9 cellular contexts compared by ENCODE assay signal in the genomic region with DNA sequence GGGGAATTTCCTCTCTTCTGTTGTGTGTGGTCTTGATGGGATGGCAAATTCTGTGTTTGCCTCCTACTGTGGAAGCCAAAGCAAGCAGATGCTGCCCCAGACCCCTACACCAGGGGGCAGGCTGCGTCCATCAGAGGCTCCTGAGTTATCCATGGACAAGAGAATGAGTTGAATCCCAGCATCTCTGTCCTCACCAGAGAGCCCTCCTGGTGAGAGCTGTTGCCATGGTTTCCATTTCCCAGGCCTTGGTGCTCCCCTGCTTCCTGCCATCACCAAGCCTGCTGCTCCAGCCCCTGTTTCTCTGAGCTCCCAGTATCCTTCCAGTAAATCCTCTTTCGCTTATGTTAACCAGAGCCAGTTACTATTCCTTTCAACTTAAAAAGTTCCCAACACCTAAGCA. TPM values are rescaled to one million over a fixed set of nuclear protein-coding genes. Genes with fewer than 3 reads are reported as not detected.
A peak's percentile ranks its signal among the peaks of the same experiment; 100 is the strongest.
DNase-seq lines count a peak whose midpoint lies in the region; ATAC-seq and TF ChIP-seq lines count a peak whose summit lies in the region.
"Had no signal": no experiment of that assay in that cellular context is flagged by ENCODE, and none has a peak within 500 bp of the region (broad histone marks: within the 10 kb centered on the region; RNA-seq: fewer than 3 reads in every experiment).

No MANE protein-coding gene starts in this region.

- H3K4me2 ChIP-seq in fibroblast of lung (ENCODE audit: extremely low read depth, insufficient read depth, low read length) = no peak overlapping the region

- DNase-seq in activated CD4-positive, alpha-beta T cell treated with anti-CD3 and anti-CD28 coated beads for 36 hours = peak; percentile 57
- no peak for DNase-seq in activated CD4-positive, alpha-beta T cell treated with anti-CD3 and anti-CD28 coated beads for 4 hours
- DNase-seq in MV-4-11 (lab: John Stamatoyannopoulos, UW) = peak; percentile 29
- peak; percentile 83 for DNase-seq in SK-MEL-5 (ENCODE audit: low read depth, low spot score)
- DNase-seq in fibroblast of lung (ENCODE audit: low read depth in 2 of 2) = peak; percentile 82 to 88
- peak; percentile 74 for DNase-seq in non-pigmented ciliary epithelial cell (ENCODE audit: low read depth)
- no peak for DNase-seq in mesenteric fat pad (ENCODE audit: low spot score)

- H3K4me3 ChIP-seq in fibroblast of lung (replicated peaks in 1 of 4; ENCODE audit: control extremely low read depth in 1 of 4, insufficient read depth in 1 of 4, low read depth in 3 of 4, low read length in 4 of 4) = no peak overlapping the region
- H3K4me3 ChIP-seq: BLaER1 treated with 17β-estradiol and CSF1 and Interleukin-3, amounts not matched to agents 10 nM and 100 nM had no signal

- no peaks in the 10 kb centered on the region for H3K36me3 ChIP-seq in fibroblast of lung (ENCODE audit: control insufficient read depth, insufficient read depth, low read length)
- H3K36me3 ChIP-seq: BLaER1 treated with 17β-estradiol and CSF1 and Interleukin-3, amounts not matched to agents 10 nM and 100 nM had no signal

- no peak overlapping the region for H2AFZ ChIP-seq in fibroblast of lung (ENCODE audit: low read length)

- no peaks in the 10 kb centered on the region for H3K4me1 Mint-ChIP-seq in activated CD4-positive, alpha-beta T cell treated with anti-CD3 and anti-CD28 coated beads for 36 hours

- no peaks in the 10 kb centered on the region for H3K9me3 Mint-ChIP-seq in activated CD4-positive, alpha-beta T cell treated with anti-CD3 and anti-CD28 coated beads for 36 hours (ENCODE audit: low read depth)

- H3K27me3 Mint-ChIP-seq in activated CD4-positive, alpha-beta T cell treated with anti-CD3 and anti-CD28 coated beads for 36 hours = peaks cover 14% of the 10 kb centered on the region

- no peaks in the 10 kb centered on the region for H3K79me2 ChIP-seq in fibroblast of lung (ENCODE audit: control insufficient read depth, insufficient read depth, low read length)

- peak; percentile 60 for ATAC-seq in activated CD4-positive, alpha-beta T cell treated with anti-CD3 and anti-CD28 coated beads for 36 hours
- no peak for ATAC-seq in HG02763 (IDR thresholded peaks at IDR 0.05; ENCODE audit: unreplicated experiment)

- no peaks in the 10 kb centered on the region for H4K20me1 ChIP-seq in fibroblast of lung (ENCODE audit: control insufficient read depth, extremely low read depth, insufficient read depth, low read length)
- H4K20me1 ChIP-seq: BLaER1 treated with 17β-estradiol and CSF1 and Interleukin-3, amounts not matched to agents 10 nM and 100 nM had no signal

- H3K36me3 Mint-ChIP-seq in activated CD4-positive, alpha-beta T cell treated with anti-CD3 and anti-CD28 coated beads for 36 hours (ENCODE audit: low read depth) = no peaks in the 10 kb centered on the region

- TF ChIP-seq CTCF in fibroblast of lung (conservative IDR thresholded peaks at IDR 0.05 in 1 of 2, IDR thresholded peaks at IDR 0.05 in 1 of 2; ENCODE audit: low read depth in 1 of 2, low read length in 2 of 2) = peak; percentile 98 to 99

- in situ Hi-C loops in SK-MEL-5 (cut with HindIII; ENCODE audit: low pct_unique_long_range_greater_than_20kb, low sequenced_read_pairs) = no loop called here

- CTCF ChIA-PET in activated CD4-positive, alpha-beta T cell treated with anti-CD3 and anti-CD28 coated beads for 36 hours (lab: Charles Lee) = interaction anchor here (0.6 to 0.9 kb wide), 3 partner anchors 18 to 145 kb away, joined by 3 to 4 read pairs (median 3); no protein-coding TSS in a partner anchor

- no peak overlapping the region for H3K4me3 Mint-ChIP-seq in activated CD4-positive, alpha-beta T cell treated with anti-CD3 and anti-CD28 coated beads for 36 hours

- H3K9ac ChIP-seq in fibroblast of lung (ENCODE audit: insufficient read depth, low read length) = no peak overlapping the region
- H3K9ac ChIP-seq: BLaER1 treated with 17β-estradiol and CSF1 and Interleukin-3, amounts not matched to agents 10 nM and 100 nM had no signal

- no peak overlapping the region for H3K27ac Mint-ChIP-seq in activated CD4-positive, alpha-beta T cell treated with anti-CD3 and anti-CD28 coated beads for 36 hours

- H3K27me3 ChIP-seq in fibroblast of lung (ENCODE audit: control insufficient read depth, insufficient read depth, low read length) = no peaks in the 10 kb centered on the region
- H3K27me3 ChIP-seq: BLaER1 treated with 17β-estradiol and CSF1 and Interleukin-3, amounts not matched to agents 10 nM and 100 nM had no signal

- POLR2A ChIA-PET in activated CD4-positive, alpha-beta T cell treated with anti-CD3 and anti-CD28 coated beads for 36 hours (lab: Charles Lee) = no interaction called here

- no peak overlapping the region for H3K27ac ChIP-seq in fibroblast of lung (ENCODE audit: insufficient read depth, low read length)
- H3K27ac ChIP-seq: BLaER1 treated with 17β-estradiol and CSF1 and Interleukin-3, amounts not matched to agents 10 nM and 100 nM had no signal

- H3K9me3 ChIP-seq in fibroblast of lung (ENCODE audit: control insufficient read depth, insufficient read depth, low read depth, low read length) = no peaks in the 10 kb centered on the region
- H3K9me3 ChIP-seq: BLaER1 treated with 17β-estradiol and CSF1 and Interleukin-3, amounts not matched to agents 10 nM and 100 nM had no signal

- intact Hi-C loops in activated CD4-positive, alpha-beta T cell treated with anti-CD3 and anti-CD28 coated beads for 36 hours (cut with DNase I, micrococcal nuclease) = loop anchor here (1.0 to 10.0 kb wide), 8 partner anchors 86 to 1884 kb away; a partner anchor contains a TSS

- H3K4me1 ChIP-seq in fibroblast of lung (ENCODE audit: control insufficient read depth, extremely low read depth, insufficient read depth, low read length) = peaks cover 13% of the 10 kb centered on the region

RNA-seq across cellular contexts. Expression of a gene that starts 20.4 kb away (rescaled TPM):
- total RNA-seq in activated CD4-positive, alpha-beta T cell treated with anti-CD3 and anti-CD28 coated beads for 36 hours = under 1 TPM; 0.07 to 0.11 TPM
- total RNA-seq in SK-MEL-5 (2014; rRNA removed; shearing (Covaris generic)) = 352 and 360 TPM in 2 replicates
- polyA plus RNA-seq in SK-MEL-5 (2015; cell fraction: cytosol; rRNA removed) = 157 and 189 TPM in 2 replicates
- 90.5 and 95.5 TPM in 2 replicates for polyA plus RNA-seq in SK-MEL-5 (2015; cell fraction: nucleus; rRNA removed)
- 103 and 127 TPM in 2 replicates for total RNA-seq in fibroblast of lung
- polyA plus RNA-seq in fibroblast of lung = 184 and 241 TPM in 2 replicates
- polyA plus RNA-seq in fibroblast of lung (2012) = 106 and 144 TPM in 2 replicates
- polyA minus RNA-seq in fibroblast of lung (ENCODE audit: low replicate concordance) = 87.8 and 118 TPM in 2 replicates
- 128 TPM for total RNA-seq in mesenteric fat pad

Comparison
In these comparisons a context has a peak if more than half of its experiments do, and no peak if none do; other contexts are left out.
1. DNase-seq: peak in activated CD4-positive, alpha-beta T cell treated with anti-CD3 and anti-CD28 coated beads for 36 hours (single experiment), MV-4-11 (single experiment), SK-MEL-5 (single experiment), fibroblast of lung (2 of 2) and non-pigmented ciliary epithelial cell (single experiment); none in activated CD4-positive, alpha-beta T cell treated with anti-CD3 and anti-CD28 coated beads for 4 hours (0 of 2) and mesenteric fat pad (single experiment).
2. RNA of a gene that starts 20.4 kb away (total RNA-seq): 352 to 360 TPM in SK-MEL-5, 128 TPM in mesenteric fat pad (single experiment) and 103 to 127 TPM in fibroblast of lung; 0.07 to 0.11 TPM in activated CD4-positive, alpha-beta T cell treated with anti-CD3 and anti-CD28 coated beads for 36 hours; every median in the first group is over 10 times any median in the second.